Comparison of ENCODE assay signal across 9 cellular contexts in the genomic region with DNA sequence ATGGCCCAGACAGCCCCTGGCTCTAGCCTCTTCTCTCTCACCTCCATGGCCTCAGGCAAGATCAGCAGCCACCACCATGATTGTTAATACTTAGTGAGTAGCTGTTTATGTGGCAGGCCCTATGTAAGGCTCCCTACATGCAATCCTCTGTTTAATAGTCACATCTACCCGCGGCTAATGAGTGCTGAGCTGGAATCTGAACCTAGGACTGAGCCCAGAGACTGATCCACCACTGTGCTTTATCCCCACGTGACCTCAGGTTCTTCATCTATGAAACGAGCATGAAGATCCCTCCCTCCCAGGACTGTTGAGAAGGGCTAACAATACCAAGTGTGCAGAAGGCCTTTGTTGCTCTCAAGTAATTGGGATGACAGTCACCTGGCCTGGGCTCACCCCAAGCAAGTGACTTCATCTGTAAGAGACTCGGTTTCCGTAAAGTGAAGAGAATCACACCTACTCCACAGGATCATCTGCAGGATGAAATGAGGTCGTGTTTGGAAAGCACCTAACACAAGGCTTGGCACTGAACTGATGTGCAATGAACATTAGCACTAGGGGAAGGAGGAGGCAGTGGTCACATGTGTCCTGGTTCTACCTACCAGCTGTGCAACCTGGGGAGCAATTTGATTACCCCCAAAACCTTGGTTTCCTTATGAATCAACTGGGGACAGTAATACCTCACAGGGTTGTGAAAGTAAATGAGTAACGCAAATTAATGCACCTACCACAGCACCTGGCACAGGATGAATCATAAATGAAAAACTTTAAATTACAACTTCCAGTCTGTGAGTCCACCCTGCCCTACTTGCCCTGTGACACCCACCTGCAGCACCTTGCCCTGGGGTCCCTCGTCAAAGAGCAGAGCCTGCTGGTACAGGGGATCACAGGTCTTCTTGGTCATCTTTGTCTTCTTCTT. TPM values are rescaled to one million over a fixed set of nuclear protein-coding genes. Genes with fewer than 3 reads are reported as not detected.
A peak's percentile ranks its signal among the peaks of the same experiment; 100 is the strongest.
DNase-seq lines count a peak whose midpoint lies in the region; ATAC-seq, FAIRE-seq and TF ChIP-seq lines count a peak whose summit lies in the region.
"Had no signal": no experiment of that assay in that cellular context is flagged by ENCODE, and none has a peak within 500 bp of the region (broad histone marks: within the 10 kb centered on the region; RNA-seq: fewer than 3 reads in every experiment).

No MANE protein-coding gene starts in this region.

- CTCF ChIA-PET in HEK293T (lab: Yijun Ruan, JAX), result no interaction called here

- ATAC-seq in HG03342 (IDR thresholded peaks at IDR 0.05; ENCODE audit: unreplicated experiment), result peak; percentile 62
- ATAC-seq in GM21723 (IDR thresholded peaks at IDR 0.05; ENCODE audit: unreplicated experiment), result no peak

- TF ChIP-seq POLR2A in GM12891 (IDR thresholded peaks at IDR 0.05; ENCODE audit: low read depth, low read length), result no peak

- FAIRE-seq in GM12891 (lab: Jason Lieb, UNC) (peak; percentile 95), GM19239 (lab: Jason Lieb, UNC) (peak; percentile 79)

- POLR2A ChIA-PET in HEK293T (lab: Yijun Ruan, JAX), result no interaction called here

- DNase-seq in GM12891 (ENCODE audit: insufficient read length, low spot score) (peak; percentile 39), GM19239 (ENCODE audit: insufficient read length, low spot score) (no peak), epidermal melanocyte (ENCODE audit: insufficient read length, low spot score) (peak; percentile 2), HEK293T (ENCODE audit: extremely low spot score) (no peak), kidney glomerular epithelial cell (lab: John Stamatoyannopoulos, UW) (no peak)
- no peak for DNase-seq in NK-92 treated with Interleukin-12 subunit alpha and Interleukin-12 subunit beta, amount 100 ng/mL, for 24 hours (lab: John Stamatoyannopoulos, UW)
- DNase-seq: EL had no signal

TF ChIP-seq in GM12891, 5 proteins besides CTCF, POLR2A, EP300 and RAD21:
- TF ChIP-seq SPI1 (IDR thresholded peaks at IDR 0.05; ENCODE audit: low read depth, low read length) (no peak), POLR2AphosphoS5 (IDR thresholded peaks at IDR 0.05; ENCODE audit: low read depth, low read length) (no peak), POU2F2 (IDR thresholded peaks at IDR 0.05; ENCODE audit: low read depth, low read length) (no peak), PAX5 (IDR thresholded peaks at IDR 0.05; ENCODE audit: insufficient read depth, low read length, severe bottlenecking) (no peak), TAF1 (IDR thresholded peaks at IDR 0.05; ENCODE audit: low read depth, low read length) (no peak)

TF ChIP-seq in HEK293T, 16 proteins besides CTCF, POLR2A, EP300 and RAD21:
- TF ChIP-seq LEF1 (IDR thresholded peaks at IDR 0.05; ENCODE audit: borderline replicate concordance) (no peak), FOXA1 (IDR thresholded peaks at IDR 0.05) (no peak), ARNT (IDR thresholded peaks at IDR 0.05) (no peak), CTBP1 (IDR thresholded peaks at IDR 0.05; ENCODE audit: borderline replicate concordance) (no peak), ZNF384 (IDR thresholded peaks at IDR 0.05) (no peak), SUZ12 (IDR thresholded peaks at IDR 0.05) (no peak)

RNA-seq across cellular contexts. Expression of a gene that starts 37.2 kb away (rescaled TPM):
- polyA plus RNA-seq in GM12891 (2012; ENCODE audit: low read depth, missing spikeins), result 0.13 TPM

Comparison
In these comparisons a context has a peak if more than half of its experiments do, and no peak if none do; other contexts are left out.
1. DNase-seq: peak in GM12891 (single experiment) and epidermal melanocyte (single experiment); none in GM19239 (single experiment), HEK293T (single experiment), NK-92 treated with Interleukin-12 subunit alpha and Interleukin-12 subunit beta, amount 100 ng/mL, for 24 hours (single experiment) and kidney glomerular epithelial cell (single experiment).